Comparison of ENCODE assay signal across 29 cellular contexts in genomic region chr10:118470470-118470869, GRCh38.
"Had no signal": no experiment of that assay in that cellular context is flagged by ENCODE, and none has a peak within 500 bp of the region (broad histone marks: within the 10 kb centered on the region; RNA-seq: fewer than 3 reads in every experiment).

No MANE protein-coding gene starts in this region.

- H3K4me3 ChIP-seq: ascending aorta, SJCRH30, SK-N-MC had no signal

- H3K4me1 ChIP-seq: ascending aorta had no signal

- ATAC-seq: activated CD8-positive, alpha-beta T cell treated with anti-CD3 and anti-CD28 coated beads, Interleukin-2, amount 10 ng/mL, durations not matched to agents 7 days and 5 days had no signal

- H3K36me3 Mint-ChIP-seq: activated naive CD4-positive, alpha-beta T cell treated with anti-CD3 and anti-CD28 coated beads, Interleukin-2, amount 50 U/mL, for 24 hours; activated naive CD8-positive, alpha-beta T cell treated with anti-CD3 and anti-CD28 coated beads, Interleukin-2, amount 10 ng/mL, durations not matched to agents 7 days and 5 days had no signal

- DNase-seq: activated CD4-positive, alpha-beta T cell treated with anti-CD3 and anti-CD28 coated beads, Interleukin-2, amount 10 ng/mL, durations not matched to agents 24 days and 14 days; activated CD4-positive, alpha-beta T cell treated with anti-CD3 and anti-CD28 coated beads, Interleukin-2, amount 50 U/mL, for 4 hours; activated CD8-positive, alpha-beta T cell treated with anti-CD3 and anti-CD28 coated beads, Interleukin-2, amount 10 ng/mL, durations not matched to agents 7 days and 5 days; activated gamma-delta T cell; activated naive CD4-positive, alpha-beta T cell treated with Interleukin-2 at 50 U/mL for 16 hours; activated naive CD8-positive, alpha-beta T cell treated with anti-CD3 and anti-CD28 coated beads, Interleukin-2, amount 10 ng/mL, durations not matched to agents 7 days and 5 days; activated T-cell treated with anti-CD3 and anti-CD28 coated beads, Interleukin-2, amount 50 U/mL, for 24 hours; amygdala; caudate nucleus; Kasumi-1; KG1; MM.1S; MV-4-11; NCI-H1092; NCI-H187; NCI-H2029 treated with DMSO at 0.1 percent for 48 hours; NCI-H2107; NCI-H2171; NCI-H2227 treated with DMSO at 0.1 percent for 48 hours; NCI-H446; NCI-H510A treated with DMSO at 0.1 percent for 48 hours; NCI-H526 treated with DMSO at 0.1 percent for 48 hours; SHP77; SJCRH30; T1000 had no signal

- H3K4me3 Mint-ChIP-seq: activated CD4-positive, alpha-beta T cell treated with anti-CD3 and anti-CD28 coated beads, Interleukin-2, amount 10 ng/mL, durations not matched to agents 24 days and 14 days; activated CD8-positive, alpha-beta T cell treated with anti-CD3 and anti-CD28 coated beads, Interleukin-2, amount 10 ng/mL, durations not matched to agents 7 days and 5 days; activated naive CD4-positive, alpha-beta T cell treated with anti-CD3 and anti-CD28 coated beads, Interleukin-2, amount 50 U/mL, for 24 hours; activated naive CD8-positive, alpha-beta T cell treated with anti-CD3 and anti-CD28 coated beads, Interleukin-2, amount 10 ng/mL, durations not matched to agents 7 days and 5 days; activated T-cell treated with anti-CD3 and anti-CD28 coated beads, Interleukin-2, amount 50 U/mL, for 24 hours had no signal

- H3K27me3 ChIP-seq: ascending aorta, SJCRH30 had no signal

- H3K27ac ChIP-seq: ascending aorta, SK-N-MC had no signal

- H3K9me3 Mint-ChIP-seq: activated CD4-positive, alpha-beta T cell treated with anti-CD3 and anti-CD28 coated beads, Interleukin-2, amount 10 ng/mL, durations not matched to agents 24 days and 14 days; activated naive CD4-positive, alpha-beta T cell treated with anti-CD3 and anti-CD28 coated beads, Interleukin-2, amount 50 U/mL, for 24 hours; activated naive CD8-positive, alpha-beta T cell treated with anti-CD3 and anti-CD28 coated beads, Interleukin-2, amount 10 ng/mL, durations not matched to agents 7 days and 5 days; activated T-cell treated with anti-CD3 and anti-CD28 coated beads, Interleukin-2, amount 50 U/mL, for 24 hours; activated T-helper 2 cell treated with anti-CD3 and anti-CD28 coated beads, Interferon-gamma antibody, Interleukin-2, Interleukin-4, amounts not matched to agents 10 μg/mL and 5 μg/mL and 100 μg/mL, durations not matched to agents 14 hours and 24 hours and 36 hours had no signal

- H3K36me3 ChIP-seq: ascending aorta, SJCRH30 had no signal

- H3K27ac Mint-ChIP-seq: activated CD4-positive, alpha-beta T cell treated with anti-CD3 and anti-CD28 coated beads, Interleukin-2, amount 10 ng/mL, durations not matched to agents 24 days and 14 days; activated CD8-positive, alpha-beta T cell treated with anti-CD3 and anti-CD28 coated beads, Interleukin-2, amount 10 ng/mL, durations not matched to agents 7 days and 5 days; activated naive CD4-positive, alpha-beta T cell treated with anti-CD3 and anti-CD28 coated beads, Interleukin-2, amount 50 U/mL, for 24 hours; activated naive CD8-positive, alpha-beta T cell treated with anti-CD3 and anti-CD28 coated beads, Interleukin-2, amount 10 ng/mL, durations not matched to agents 7 days and 5 days; activated T-cell treated with anti-CD3 and anti-CD28 coated beads, Interleukin-2, amount 50 U/mL, for 24 hours; activated T-helper 2 cell treated with anti-CD3 and anti-CD28 coated beads, Interferon-gamma antibody, Interleukin-2, Interleukin-4, amounts not matched to agents 10 μg/mL and 5 μg/mL and 100 μg/mL, durations not matched to agents 14 hours and 24 hours and 36 hours had no signal

- H3K4me1 Mint-ChIP-seq: activated CD4-positive, alpha-beta T cell treated with anti-CD3 and anti-CD28 coated beads, Interleukin-2, amount 10 ng/mL, durations not matched to agents 24 days and 14 days; activated naive CD4-positive, alpha-beta T cell treated with anti-CD3 and anti-CD28 coated beads, Interleukin-2, amount 50 U/mL, for 24 hours; activated naive CD8-positive, alpha-beta T cell treated with anti-CD3 and anti-CD28 coated beads, Interleukin-2, amount 10 ng/mL, durations not matched to agents 7 days and 5 days had no signal

- H3K9me3 ChIP-seq: SJCRH30 had no signal
